In genomic region chr7:69620063-69620462, GRCh38 we compare ENCODE assay signal across 20 cellular contexts. TPM values are rescaled to one million over a fixed set of nuclear protein-coding genes. Genes with fewer than 3 reads are reported as not detected.
DNase-seq lines count a peak whose midpoint lies in the region; ATAC-seq and TF ChIP-seq lines count a peak whose summit lies in the region.
"Had no signal": no experiment of that assay in that cellular context is flagged by ENCODE, and none has a peak within 500 bp of the region (broad histone marks: within the 10 kb centered on the region; RNA-seq: fewer than 3 reads in every experiment).

No MANE protein-coding gene starts in this region.

- H3K4me1 Mint-ChIP-seq in chondrocyte (ENCODE audit: low read depth) (peaks cover 29% of the 10 kb centered on the region), HFFc6 (ENCODE audit: low read depth) (no peaks in the 10 kb centered on the region)

- peak overlapping the region; percentile 72 for H3K27ac Mint-ChIP-seq in chondrocyte (ENCODE audit: unreplicated experiment)
- H3K27ac Mint-ChIP-seq in HFFc6: no peak overlapping the region
- H3K27ac Mint-ChIP-seq: activated B cell treated with CpG ODN at 0.5 μM for 24 hours; activated naive CD8-positive, alpha-beta T cell treated with anti-CD3 and anti-CD28 coated beads for 36 hours; activated T-helper 1 cell treated with anti-CD3 and anti-CD28 coated beads, Interleukin-12 subunit alpha, Interleukin-12 subunit beta, Interleukin-2, Interleukin-4 antibody, amounts not matched to agents 30 ng/mL and 10 ng/mL and 1 ng/mL, durations not matched to agents 14 hours and 24 hours and 36 hours; T-helper 1 cell treated with Interleukin-12 subunit alpha and Interleukin-12 subunit beta and Interleukin-4 antibody, amounts not matched to agents 30 μg/mL and 1 μg/mL, for 36 hours had no signal

- no peak for ATAC-seq in GM18502 (IDR thresholded peaks at IDR 0.05; ENCODE audit: poor library complexity, unreplicated experiment)

- DNase-seq in NCI-H1105 treated with DMSO at 0.1 percent for 48 hours (lab: John Stamatoyannopoulos, UW) (peak; percentile 16), NCI-H1105 (lab: John Stamatoyannopoulos, UW) (no peak), NCI-H2171 treated with DMSO at 0.1 percent for 48 hours (lab: John Stamatoyannopoulos, UW) (peak; percentile 89), chondrocyte (ENCODE audit: low spot score) (no peak), testis (no peak), HFFc6 (no peak)
- DNase-seq: activated B cell treated with CpG ODN at 0.5 μM for 24 hours; activated naive CD8-positive, alpha-beta T cell treated with anti-CD3 and anti-CD28 coated beads for 36 hours; DMS53; HCEC 1CT; Kasumi-1; NCI-H1694 treated with DMSO at 0.1 percent for 48 hours; spleen; tibial artery had no signal

- WGBS in testis, 2 donors: 47 to 67% methylated on average over 4 of the region's 4 CpGs

- H3K9ac ChIP-seq in skeletal muscle satellite cell (ENCODE audit: low read depth, low read length): no peak overlapping the region

- no peaks in the 10 kb centered on the region for H3K36me3 ChIP-seq in skeletal muscle satellite cell (ENCODE audit: insufficient read depth, low read length)
- no peaks in the 10 kb centered on the region for H3K36me3 ChIP-seq in testis (ENCODE audit: low read depth, missing control alignments)
- H3K36me3 ChIP-seq: spleen, tibial artery had no signal

- TF ChIP-seq CTCF in chondrocyte (IDR thresholded peaks at IDR 0.05): no peak
- no peak for TF ChIP-seq CTCF in testis (IDR thresholded peaks at IDR 0.05)
- no peak for TF ChIP-seq CTCF in HFFc6 (IDR thresholded peaks at IDR 0.05)

- H3K36me3 Mint-ChIP-seq in chondrocyte (ENCODE audit: low read depth) (no peaks in the 10 kb centered on the region), HFFc6 (ENCODE audit: low read depth) (no peaks in the 10 kb centered on the region)
- H3K36me3 Mint-ChIP-seq: activated naive CD8-positive, alpha-beta T cell treated with anti-CD3 and anti-CD28 coated beads for 36 hours had no signal

- H3K27ac ChIP-seq in testis: no peak overlapping the region
- H3K27ac ChIP-seq: 22Rv1, epithelial cell of prostate, spleen, tibial artery had no signal

- H3K4me1 ChIP-seq in skeletal muscle satellite cell (ENCODE audit: control insufficient read depth, insufficient read depth, low read length) (no peaks in the 10 kb centered on the region), testis (no peaks in the 10 kb centered on the region)
- H3K4me1 ChIP-seq: spleen, tibial artery had no signal

- no peak overlapping the region for H3K4me3 ChIP-seq in skeletal muscle satellite cell (ENCODE audit: low read length)
- no peak overlapping the region for H3K4me3 ChIP-seq in testis
- H3K4me3 ChIP-seq: spleen, tibial artery had no signal

- H3K9me3 ChIP-seq in skeletal muscle satellite cell (replicated peaks; ENCODE audit: low read length) (no peaks in the 10 kb centered on the region), testis (no peaks in the 10 kb centered on the region)
- H3K9me3 ChIP-seq: spleen, tibial artery had no signal

- no peak for TF ChIP-seq POLR2A in testis (IDR thresholded peaks at IDR 0.05)

- H3K27me3 Mint-ChIP-seq in chondrocyte (ENCODE audit: low read depth) (no peaks in the 10 kb centered on the region), HFFc6 (ENCODE audit: insufficient read depth) (no peaks in the 10 kb centered on the region)
- H3K27me3 Mint-ChIP-seq: activated B cell treated with CpG ODN at 0.5 μM for 24 hours had no signal

- no peaks in the 10 kb centered on the region for H3K27me3 ChIP-seq in skeletal muscle satellite cell (ENCODE audit: control insufficient read depth, insufficient read depth, low read length)
- H3K27me3 ChIP-seq in testis: no peaks in the 10 kb centered on the region
- H3K27me3 ChIP-seq: spleen, tibial artery had no signal

- intact Hi-C loops in testis (cut with DNase I; ENCODE audit: low total_unique reads): no loop called here

- peak overlapping the region; percentile 48 for H3K4me3 Mint-ChIP-seq in chondrocyte (ENCODE audit: unreplicated experiment)
- H3K4me3 Mint-ChIP-seq in HFFc6: no peak overlapping the region
- H3K4me3 Mint-ChIP-seq: activated B cell treated with CpG ODN at 0.5 μM for 24 hours; activated naive CD8-positive, alpha-beta T cell treated with anti-CD3 and anti-CD28 coated beads for 36 hours; activated T-helper 1 cell treated with anti-CD3 and anti-CD28 coated beads, Interleukin-12 subunit alpha, Interleukin-12 subunit beta, Interleukin-2, Interleukin-4 antibody, amounts not matched to agents 30 ng/mL and 10 ng/mL and 1 ng/mL, durations not matched to agents 14 hours and 24 hours and 36 hours; T-helper 1 cell treated with Interleukin-12 subunit alpha and Interleukin-12 subunit beta and Interleukin-4 antibody, amounts not matched to agents 30 μg/mL and 1 μg/mL, for 36 hours had no signal

- H3K9me3 Mint-ChIP-seq in chondrocyte (ENCODE audit: low read depth): no peaks in the 10 kb centered on the region
- peaks cover 27% of the 10 kb centered on the region for H3K9me3 Mint-ChIP-seq in HFFc6
- H3K9me3 Mint-ChIP-seq: activated B cell treated with CpG ODN at 0.5 μM for 24 hours; activated naive CD8-positive, alpha-beta T cell treated with anti-CD3 and anti-CD28 coated beads for 36 hours; activated T-helper 1 cell treated with anti-CD3 and anti-CD28 coated beads, Interleukin-12 subunit alpha, Interleukin-12 subunit beta, Interleukin-2, Interleukin-4 antibody, amounts not matched to agents 30 ng/mL and 10 ng/mL and 1 ng/mL, durations not matched to agents 14 hours and 24 hours and 36 hours; T-helper 1 cell treated with Interleukin-12 subunit alpha and Interleukin-12 subunit beta and Interleukin-4 antibody, amounts not matched to agents 30 μg/mL and 1 μg/mL, for 36 hours had no signal

- H3K4me2 ChIP-seq in skeletal muscle satellite cell (ENCODE audit: low read length): peak overlapping the region; percentile 44

RNA-seq across cellular contexts. Expression of gene AUTS2, which starts 21.8 kb away (rescaled TPM):
- 31.5 to 69.2 TPM (median 40.8 TPM) in 3 replicates for total RNA-seq in chondrocyte
- 5.2 and 6.8 TPM in 2 replicates for total RNA-seq in skeletal muscle satellite cell (2012; rRNA removed)
- 10 to 100 TPM; 56.1 to 75.5 TPM for total RNA-seq in testis
- polyA plus RNA-seq in testis (ENCODE audit: insufficient read depth, low read depth, low replicate concordance): 21.3 TPM
- total RNA-seq in HFFc6 (2021; fragmentation: NEBNext Ultra II Directional; extraction: Animal tissue kit (Norgen Biotek cat#: 25700)): under 1 TPM in 4 of 6 experiments, not detected in 2; 0.02 to 0.19 (median 0.16) TPM

Comparison
In these comparisons a context has a peak if more than half of its experiments do, and no peak if none do; other contexts are left out.
1. DNase-seq: peak in NCI-H1105 treated with DMSO at 0.1 percent for 48 hours (single experiment) and NCI-H2171 treated with DMSO at 0.1 percent for 48 hours (single experiment); none in NCI-H1105 (single experiment), chondrocyte (single experiment), testis (single experiment) and HFFc6 (single experiment).
2. RNA of gene AUTS2, which starts 21.8 kb away (total RNA-seq): 56.1 to 75.5 TPM in testis and 31.5 to 69.2 TPM in chondrocyte; 0.02 to 0.19 TPM in HFFc6; every median in the first group is over 10 times any median in the second.